Comparison of ENCODE assay signal across 22 cellular contexts in the genomic region with DNA sequence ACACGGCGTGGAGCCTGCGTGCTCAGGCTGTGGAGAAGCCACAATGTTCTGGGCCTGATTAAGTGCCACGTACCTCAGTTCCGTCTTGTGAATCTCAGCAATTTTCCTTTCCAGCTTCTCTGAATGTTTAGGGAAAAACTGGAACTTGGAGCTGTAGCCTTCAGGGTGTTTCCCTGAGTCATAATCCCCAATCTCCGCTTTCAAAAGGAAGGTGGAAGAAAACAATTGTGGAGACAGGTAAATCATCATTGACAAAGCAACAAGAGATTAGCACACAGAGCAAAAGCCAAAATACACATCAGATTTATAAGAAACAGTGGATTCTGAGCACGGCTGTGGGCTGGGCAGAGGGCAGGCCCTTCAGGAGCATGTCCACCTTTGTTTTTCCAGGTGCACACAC.
"Had no signal": no experiment of that assay in that cellular context is flagged by ENCODE, and none has a peak within 500 bp of the region (broad histone marks: within the 10 kb centered on the region; RNA-seq: fewer than 3 reads in every experiment).

No MANE protein-coding gene starts in this region.

- H3K36me3 ChIP-seq: adrenal gland had no signal

- H3K27me3 Mint-ChIP-seq: activated CD4-positive, alpha-beta memory T cell treated with anti-CD3 and anti-CD28 coated beads, Interleukin-2, amount 10 ng/mL, durations not matched to agents 7 days and 5 days; activated CD4-positive, alpha-beta T cell treated with anti-CD3 and anti-CD28 coated beads, Interleukin-2, amount 10 ng/mL, durations not matched to agents 7 days and 5 days; activated naive CD4-positive, alpha-beta T cell treated with anti-CD3 and anti-CD28 coated beads, Interleukin-2, amount 10 ng/mL, durations not matched to agents 7 days and 5 days; activated naive CD8-positive, alpha-beta T cell treated with anti-CD3 and anti-CD28 coated beads for 36 hours; central memory CD8-positive, alpha-beta T cell had no signal

- DNase-seq: activated CD4-positive, alpha-beta memory T cell treated with anti-CD3 and anti-CD28 coated beads, Interleukin-2, amount 10 ng/mL, durations not matched to agents 7 days and 5 days; activated CD4-positive, alpha-beta T cell treated with anti-CD3 and anti-CD28 coated beads, Interleukin-2, amount 10 ng/mL, durations not matched to agents 7 days and 5 days; activated CD4-positive, CD25-positive, alpha-beta regulatory T cell; activated gamma-delta T cell treated with Interleukin-2 at 50 U/mL for 16 hours; activated naive CD4-positive, alpha-beta T cell treated with anti-CD3 and anti-CD28 coated beads, Interleukin-2, amount 10 ng/mL, durations not matched to agents 7 days and 5 days; activated naive CD8-positive, alpha-beta T cell treated with anti-CD3 and anti-CD28 coated beads for 36 hours; activated T-cell treated with anti-CD3 and anti-CD28 coated beads for 4 hours; activated T-cell treated with anti-CD3 and anti-CD28 coated beads, Interleukin-2, amount 50 U/mL, for 72 hours; adrenal gland; anterior cingulate cortex; MM.1S; NCI-H1105 treated with DMSO at 0.1 percent for 48 hours; NCI-H1436 treated with DMSO at 0.1 percent for 48 hours; NCI-H187; NCI-H2081; NCI-H446; NCI-H524; SIG-M5; T-helper 17 cell; T-helper 9 cell had no signal

- H3K4me3 Mint-ChIP-seq: activated CD4-positive, alpha-beta memory T cell treated with anti-CD3 and anti-CD28 coated beads, Interleukin-2, amount 10 ng/mL, durations not matched to agents 7 days and 5 days; activated CD4-positive, alpha-beta T cell treated with anti-CD3 and anti-CD28 coated beads, Interleukin-2, amount 10 ng/mL, durations not matched to agents 7 days and 5 days; activated naive CD4-positive, alpha-beta T cell treated with anti-CD3 and anti-CD28 coated beads, Interleukin-2, amount 10 ng/mL, durations not matched to agents 7 days and 5 days; activated naive CD8-positive, alpha-beta T cell treated with anti-CD3 and anti-CD28 coated beads for 36 hours; activated T-cell treated with anti-CD3 and anti-CD28 coated beads, Interleukin-2, amount 50 U/mL, for 72 hours; central memory CD8-positive, alpha-beta T cell; T-helper 17 cell had no signal

- H3K27me3 ChIP-seq: adrenal gland had no signal

- H3K9me3 Mint-ChIP-seq: activated CD4-positive, alpha-beta memory T cell treated with anti-CD3 and anti-CD28 coated beads, Interleukin-2, amount 10 ng/mL, durations not matched to agents 7 days and 5 days; activated CD4-positive, alpha-beta T cell treated with anti-CD3 and anti-CD28 coated beads, Interleukin-2, amount 10 ng/mL, durations not matched to agents 7 days and 5 days; activated naive CD4-positive, alpha-beta T cell treated with anti-CD3 and anti-CD28 coated beads, Interleukin-2, amount 10 ng/mL, durations not matched to agents 7 days and 5 days; activated naive CD8-positive, alpha-beta T cell treated with anti-CD3 and anti-CD28 coated beads for 36 hours; activated T-cell treated with anti-CD3 and anti-CD28 coated beads, Interleukin-2, amount 50 U/mL, for 72 hours; activated T-helper 2 cell treated with anti-CD3 and anti-CD28 coated beads, Interferon-gamma antibody, Interleukin-2, Interleukin-4, amounts not matched to agents 10 μg/mL and 5 μg/mL and 100 μg/mL, durations not matched to agents 14 hours and 24 hours and 36 hours; central memory CD8-positive, alpha-beta T cell had no signal

- H3K27ac ChIP-seq: adrenal gland had no signal

- H3K36me3 Mint-ChIP-seq: activated naive CD4-positive, alpha-beta T cell treated with anti-CD3 and anti-CD28 coated beads, Interleukin-2, amount 10 ng/mL, durations not matched to agents 7 days and 5 days; activated naive CD8-positive, alpha-beta T cell treated with anti-CD3 and anti-CD28 coated beads for 36 hours had no signal

- H3K27ac Mint-ChIP-seq: activated CD4-positive, alpha-beta memory T cell treated with anti-CD3 and anti-CD28 coated beads, Interleukin-2, amount 10 ng/mL, durations not matched to agents 7 days and 5 days; activated CD4-positive, alpha-beta T cell treated with anti-CD3 and anti-CD28 coated beads, Interleukin-2, amount 10 ng/mL, durations not matched to agents 7 days and 5 days; activated naive CD4-positive, alpha-beta T cell treated with anti-CD3 and anti-CD28 coated beads, Interleukin-2, amount 10 ng/mL, durations not matched to agents 7 days and 5 days; activated naive CD8-positive, alpha-beta T cell treated with anti-CD3 and anti-CD28 coated beads for 36 hours; activated T-cell treated with anti-CD3 and anti-CD28 coated beads, Interleukin-2, amount 50 U/mL, for 72 hours; activated T-helper 2 cell treated with anti-CD3 and anti-CD28 coated beads, Interferon-gamma antibody, Interleukin-2, Interleukin-4, amounts not matched to agents 10 μg/mL and 5 μg/mL and 100 μg/mL, durations not matched to agents 14 hours and 24 hours and 36 hours; T-helper 17 cell had no signal

- ATAC-seq: activated T-cell treated with anti-CD3 and anti-CD28 coated beads, Interleukin-2, amount 50 U/mL, for 72 hours; T-helper 17 cell had no signal

- H3K4me3 ChIP-seq: adrenal gland had no signal

- H3K9me3 ChIP-seq: adrenal gland had no signal

- H3K4me1 ChIP-seq: adrenal gland had no signal
